Comparison of ENCODE assay signal across 16 cellular contexts in the genomic region with DNA sequence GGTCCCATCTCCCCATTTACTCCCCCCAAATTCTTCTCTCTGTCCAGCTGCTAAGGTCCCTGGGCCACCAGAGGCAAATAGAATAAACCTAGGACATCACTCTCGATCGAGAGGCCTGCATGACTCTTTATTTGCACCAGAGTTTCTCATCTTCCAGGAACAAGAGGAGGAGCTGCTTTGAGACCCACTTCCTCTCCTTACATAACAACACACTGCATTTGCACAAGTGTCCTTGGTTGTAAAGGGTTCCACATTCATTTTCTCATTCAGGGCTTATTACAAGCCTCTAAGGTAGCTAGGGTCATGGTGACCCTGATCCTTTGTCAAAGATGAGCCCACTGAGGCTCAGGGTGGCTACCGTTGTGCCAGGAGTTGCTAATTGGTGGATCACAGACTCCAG. TPM values are rescaled to one million over a fixed set of nuclear protein-coding genes. Genes with fewer than 3 reads are reported as not detected.
DNase-seq lines count a peak whose midpoint lies in the region; ATAC-seq lines count a peak whose summit lies in the region.
"Had no signal": no experiment of that assay in that cellular context is flagged by ENCODE, and none has a peak within 500 bp of the region (broad histone marks: within the 10 kb centered on the region; RNA-seq: fewer than 3 reads in every experiment).

No MANE protein-coding gene starts in this region.

- no peaks in the 10 kb centered on the region for H3K9me3 Mint-ChIP-seq in activated naive CD4-positive, alpha-beta T cell treated with anti-CD3 and anti-CD28 coated beads for 36 hours
- no peaks in the 10 kb centered on the region for H3K9me3 Mint-ChIP-seq in central memory CD8-positive, alpha-beta T cell

- no peak for ATAC-seq in central memory CD8-positive, alpha-beta T cell (replicated peaks; ENCODE audit: extremely low read depth, poor library complexity, severe bottlenecking)
- no peak for ATAC-seq in GM18873 (IDR thresholded peaks at IDR 0.05; ENCODE audit: low FRiP score, unreplicated experiment)

- H3K36me3 Mint-ChIP-seq in activated naive CD4-positive, alpha-beta T cell treated with anti-CD3 and anti-CD28 coated beads for 36 hours (ENCODE audit: low read depth), result no peaks in the 10 kb centered on the region
- H3K36me3 Mint-ChIP-seq in central memory CD8-positive, alpha-beta T cell (ENCODE audit: insufficient read depth), result no peaks in the 10 kb centered on the region

- intact Hi-C loops in activated naive CD4-positive, alpha-beta T cell treated with anti-CD3 and anti-CD28 coated beads for 36 hours (cut with micrococcal nuclease), result no loop called here

- CTCF ChIA-PET in activated naive CD4-positive, alpha-beta T cell treated with anti-CD3 and anti-CD28 coated beads for 36 hours (lab: Charles Lee), result interaction anchor here (0.7 to 2.9 kb wide), 5 partner anchors 9 to 142 kb away, joined by 3 to 10 read pairs (median 3); partner anchors contain the start of genes LRRC37B and RHOT1

- peaks cover 41% of the 10 kb centered on the region for H3K4me1 Mint-ChIP-seq in activated naive CD4-positive, alpha-beta T cell treated with anti-CD3 and anti-CD28 coated beads for 36 hours (ENCODE audit: low read depth)
- H3K4me1 Mint-ChIP-seq in central memory CD8-positive, alpha-beta T cell, result peaks cover 6% of the 10 kb centered on the region

- H3K27ac Mint-ChIP-seq in activated naive CD4-positive, alpha-beta T cell treated with anti-CD3 and anti-CD28 coated beads for 36 hours, result peak overlapping the region; percentile 70
- peak overlapping the region; percentile 54 for H3K27ac Mint-ChIP-seq in central memory CD8-positive, alpha-beta T cell (ENCODE audit: low read depth)
- H3K27ac Mint-ChIP-seq: progenitor cell of endocrine pancreas had no signal

- no peak overlapping the region for H3K4me3 Mint-ChIP-seq in activated naive CD4-positive, alpha-beta T cell treated with anti-CD3 and anti-CD28 coated beads for 36 hours
- no peak overlapping the region for H3K4me3 Mint-ChIP-seq in central memory CD8-positive, alpha-beta T cell

- no peak for DNase-seq in activated naive CD4-positive, alpha-beta T cell treated with anti-CD3 and anti-CD28 coated beads for 36 hours
- no peak for DNase-seq in activated naive CD4-positive, alpha-beta T cell treated with anti-CD3 and anti-CD28 coated beads, Interleukin-2, amount 50 U/mL, for 16 hours
- DNase-seq in NOMO-1 treated with DMSO at 0.1 percent for 48 hours (lab: John Stamatoyannopoulos, UW; ENCODE audit: unreplicated experiment) (peak; percentile 62), superior temporal gyrus (ENCODE audit: extremely low spot score) (peak; percentile 11), GM19238 (ENCODE audit: insufficient read length, low spot score) (no peak), NCI-H2081 (lab: John Stamatoyannopoulos, UW) (no peak)
- no peak for DNase-seq in central memory CD8-positive, alpha-beta T cell (ENCODE audit: low spot score in 2 of 2)
- DNase-seq: erythroblast; glutamatergic neuron; islet precursor cell; KBM-7; NCI-H146; Peyer's patch; stimulated activated CD4-positive, alpha-beta T cell treated with anti-CD3 and anti-CD28 coated beads, Interleukin-12 subunit alpha, Interleukin-12 subunit beta, amount 100 ng/mL, for 4 hours had no signal

- no peaks in the 10 kb centered on the region for H3K27me3 Mint-ChIP-seq in activated naive CD4-positive, alpha-beta T cell treated with anti-CD3 and anti-CD28 coated beads for 36 hours (ENCODE audit: low read depth)
- H3K27me3 Mint-ChIP-seq in central memory CD8-positive, alpha-beta T cell, result no peaks in the 10 kb centered on the region

RNA-seq across cellular contexts. Expression of gene RHOT1, which starts 38.1 kb away (rescaled TPM):
- 10 to 100 TPM; 23.0 to 23.7 TPM for total RNA-seq in activated naive CD4-positive, alpha-beta T cell treated with anti-CD3 and anti-CD28 coated beads for 36 hours

Comparison
In these comparisons a context has a peak if more than half of its experiments do, and no peak if none do; other contexts are left out.
1. DNase-seq: peak in NOMO-1 treated with DMSO at 0.1 percent for 48 hours (single experiment) and superior temporal gyrus (single experiment); none in activated naive CD4-positive, alpha-beta T cell treated with anti-CD3 and anti-CD28 coated beads for 36 hours (single experiment), activated naive CD4-positive, alpha-beta T cell treated with anti-CD3 and anti-CD28 coated beads, Interleukin-2, amount 50 U/mL, for 16 hours (single experiment), central memory CD8-positive, alpha-beta T cell (0 of 2), GM19238 (single experiment) and NCI-H2081 (0 of 2).